ENCODE assay signal across 6 cellular contexts in the genomic region with DNA sequence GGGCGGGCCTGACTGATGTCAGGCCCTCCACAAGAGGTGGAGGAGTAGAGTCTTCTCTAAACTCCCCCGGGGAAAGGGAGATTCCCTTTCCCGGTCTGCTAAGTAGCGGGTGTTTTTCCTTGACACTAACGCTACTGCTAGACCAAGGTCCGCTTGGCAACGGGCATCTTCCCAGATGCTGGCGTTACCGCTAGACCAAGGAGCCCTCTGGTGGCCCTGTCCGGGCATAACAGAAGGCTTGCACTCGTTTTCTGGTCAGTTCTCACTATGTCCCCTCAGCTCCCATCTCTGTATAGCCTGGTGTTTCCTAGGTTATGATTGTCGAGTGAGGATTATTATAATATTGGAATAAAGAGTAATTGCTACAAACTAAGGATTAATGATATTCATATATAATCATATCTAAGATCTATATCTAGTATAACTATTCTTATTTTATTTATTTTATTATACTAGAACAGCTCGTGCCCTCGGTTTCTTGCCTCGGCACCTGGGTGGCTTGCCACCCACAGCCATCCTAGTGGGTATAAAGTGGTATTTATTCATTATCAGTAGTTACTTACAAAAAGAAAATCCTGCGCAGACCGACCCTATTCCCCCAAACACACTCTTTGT. TPM values are rescaled to one million over a fixed set of nuclear protein-coding genes. Genes with fewer than 3 reads are reported as not detected.
DNase-seq lines count a peak whose midpoint lies in the region; ATAC-seq, FAIRE-seq and TF ChIP-seq lines count a peak whose summit lies in the region.
"Not testable (repeated sequence)": the region's sequence is repeated elsewhere in the genome, so short reads cannot be mapped to it uniquely, and the experiment has no call there.

No MANE protein-coding gene starts in this region.

- intact Hi-C loops in dorsolateral prefrontal cortex (cut with DNase I); HepG2 (cut with micrococcal nuclease; ENCODE audit: unreplicated experiment); testis (cut with DNase I; ENCODE audit: low total_unique reads): not testable (repeated sequence)

- not testable (repeated sequence) for ATAC-seq in HepG2

- H3K27me3 ChIP-seq in dorsolateral prefrontal cortex; HepG2 (ENCODE audit: control insufficient read depth in 1 of 2, insufficient read depth in 2 of 2, low read length in 2 of 2); testis: not testable (repeated sequence)

- 54% methylated on average over 15 of the region's 17 CpGs for WGBS in HepG2 (ENCODE audit: low lambda C conversion rate)
- 55 to 57% methylated on average over 17 of the region's 17 CpGs for WGBS in testis, 2 donors

- not testable (repeated sequence) for H3K9ac ChIP-seq in HepG2 (ENCODE audit: insufficient read depth, low read depth, low read length)

- H4K20me1 ChIP-seq in HepG2 (ENCODE audit: insufficient read depth, low read length), result not testable (repeated sequence)

- POLR2A ChIA-PET in HepG2 (lab: Yijun Ruan, JAX), result interaction anchor here (1.0 kb wide), 1 partner anchor 90 kb away, joined by 3 read pairs; a partner anchor contains a TSS

- TF ChIP-seq POLR2A in HepG2 (IDR thresholded peaks at IDR 0.05; ENCODE audit: insufficient read depth in 1 of 2, low read depth in 2 of 2, low read length in 2 of 2); testis (IDR thresholded peaks at IDR 0.05): not testable (repeated sequence)

- TF ChIP-seq RAD21 in HepG2 (CRISPR knock-in tag; IDR thresholded peaks at IDR 0.05), result peak; percentile 54

- peak; percentile 19 to 73 (median 63) for TF ChIP-seq CTCF in dorsolateral prefrontal cortex (IDR thresholded peaks at IDR 0.05 in 54 of 56, conservative IDR thresholded peaks at IDR 0.05 in 2 of 56; ENCODE audit: low read depth in 1 of 56, partially characterized antibody in 56 of 56)
- TF ChIP-seq CTCF in HepG2 (CRISPR knock-in tag; IDR thresholded peaks at IDR 0.05), result peak; percentile 82
- peak; percentile 48 to 67 (median 66) for TF ChIP-seq CTCF in testis (IDR thresholded peaks at IDR 0.05)

- H3K36me3 ChIP-seq in HepG2 (replicated peaks in 1 of 2; ENCODE audit: control insufficient read depth in 1 of 2, insufficient read depth in 2 of 2, low read length in 2 of 2), result peaks cover 27 to 85% of the 10 kb centered on the region in 2 experiments
- not testable (repeated sequence) for H3K36me3 ChIP-seq in testis (ENCODE audit: low read depth, missing control alignments)

- in situ Hi-C loops in HepG2 (cut with HindIII; ENCODE audit: extremely low pct_ligation_motif_present, low pct_unique_long_range_greater_than_20kb), result not testable (repeated sequence)

- peaks cover 17% of the 10 kb centered on the region for H3K4me1 ChIP-seq in HepG2 (ENCODE audit: insufficient read depth, low read length)
- not testable (repeated sequence) for H3K4me1 ChIP-seq in testis

- not testable (repeated sequence) for H2AFZ ChIP-seq in HepG2 (ENCODE audit: low read length)

- not testable (repeated sequence) for H3K4me2 ChIP-seq in HepG2 (ENCODE audit: low read depth, low read length)

- CTCF ChIA-PET in HepG2 (lab: Yijun Ruan, JAX; ENCODE audit: low intra/inter-chr PET ratio, low total read pairs), result interaction anchor here (2.1 kb wide), 1 partner anchor 50 kb away, joined by 14 read pairs; no protein-coding TSS in a partner anchor

- H3K4me3 ChIP-seq in dorsolateral prefrontal cortex, result peak overlapping the region in 5 of 59 donors; percentile 6 to 25 (median 17)
- not testable (repeated sequence) for H3K4me3 ChIP-seq in HepG2 (replicated peaks in 1 of 3; ENCODE audit: insufficient read depth in 1 of 3, low read depth in 2 of 3, low read length in 3 of 3); testis

- FAIRE-seq in HepG2 (lab: Jason Lieb, UNC), result peak; percentile 39

- BruUV-seq in HepG2 (replicated peaks; lab: Mats Ljungman, UMichigan), result not testable (repeated sequence)

- not testable (repeated sequence) for H3K9me3 ChIP-seq in HepG2 (ENCODE audit: low read length); testis

- not testable (repeated sequence) for H3K79me2 ChIP-seq in HepG2 (ENCODE audit: insufficient read depth, low read length)

- peak overlapping the region in 12 of 59 donors; percentile 7 to 66 (median 32) for H3K27ac ChIP-seq in dorsolateral prefrontal cortex
- H3K27ac ChIP-seq in HepG2 (ENCODE audit: extremely low read length, insufficient read depth, low read length); testis: not testable (repeated sequence)

- peak; percentile 61 for DNase-seq in ELR (ENCODE audit: low read depth)
- DNase-seq in NCI-H1694 treated with DMSO at 0.1 percent for 48 hours (lab: John Stamatoyannopoulos, UW), result peak; percentile 4
- DNase-seq in UCSD-AML1 (lab: John Stamatoyannopoulos, UW; ENCODE audit: unreplicated experiment), result peak; percentile 16
- peak; percentile 42 to 82 (median 70) for DNase-seq in dorsolateral prefrontal cortex
- DNase-seq in HepG2 (ENCODE audit: low spot score), result not testable (repeated sequence)
- DNase-seq in testis, result peak; percentile 87

- TF ChIP-seq EP300 in HepG2 (IDR thresholded peaks at IDR 0.05; ENCODE audit: low read depth in 2 of 2, low read length in 2 of 2); HepG2 (CRISPR knock-in tag; IDR thresholded peaks at IDR 0.05; ENCODE audit: borderline replicate concordance): not testable (repeated sequence)

RNA-seq across cellular contexts. Expression of a gene that starts 6.9 kb away (rescaled TPM):
- total RNA-seq in dorsolateral prefrontal cortex, result 10 to 100 TPM; 37.0 to 97.8 (median 64.0) TPM
- total RNA-seq in HepG2 (2016; rRNA removed; fragmentation: Illumina TruSeq; extraction: Trizol), result 79.1 and 101 TPM in 2 replicates
- total RNA-seq in HepG2 (2016; cell fraction: cytosol; rRNA removed; fragmentation: Illumina TruSeq; extraction: Trizol; ENCODE audit: low read depth), result 107 and 126 TPM in 2 replicates
- 82.3 and 106 TPM in 2 replicates for total RNA-seq in HepG2 (2016; cell fraction: insoluble cytoplasmic fraction; rRNA removed; fragmentation: Illumina TruSeq; extraction: Trizol)
- 94.8 and 104 TPM in 2 replicates for total RNA-seq in HepG2 (2016; cell fraction: membrane; rRNA removed; fragmentation: Illumina TruSeq; extraction: Trizol)
- 32.8 and 34.3 TPM in 2 replicates for total RNA-seq in HepG2 (2016; cell fraction: nucleus; rRNA removed; fragmentation: Illumina TruSeq; extraction: Trizol)
- polyA plus RNA-seq in HepG2 (2011; rRNA removed), result 29.8 and 35.1 TPM in 2 replicates
- 28.0 and 29.4 TPM in 2 replicates for polyA plus RNA-seq in HepG2 (2011; cell fraction: cytosol; rRNA removed)
- 22.8 and 23.2 TPM in 2 replicates for polyA plus RNA-seq in HepG2 (2011; cell fraction: nucleus; rRNA removed)
- 43.3 and 47.1 TPM in 2 replicates for polyA plus RNA-seq in HepG2 (2012)
- 95.5 and 116 TPM in 2 replicates for polyA plus RNA-seq in HepG2 (2016; cell fraction: cytosol; fragmentation: Illumina TruSeq; extraction: Trizol; ENCODE audit: low read depth)
- 107 and 115 TPM in 2 replicates for polyA plus RNA-seq in HepG2 (2016; cell fraction: insoluble cytoplasmic fraction; fragmentation: Illumina TruSeq; extraction: Trizol; ENCODE audit: low read depth)
- polyA plus RNA-seq in HepG2 (2016; cell fraction: membrane; fragmentation: Illumina TruSeq; extraction: Trizol; ENCODE audit: low read depth), result 80.6 and 97.1 TPM in 2 replicates
- 49.7 and 51.5 TPM in 2 replicates for polyA plus RNA-seq in HepG2 (2016; cell fraction: nucleus; fragmentation: Illumina TruSeq; extraction: Trizol; ENCODE audit: insufficient read depth, low read depth)
- polyA minus RNA-seq in HepG2 (2011; rRNA and poly(A)+ RNA removed; ENCODE audit: low replicate concordance), result 27.6 and 30.9 TPM in 2 replicates
- polyA minus RNA-seq in HepG2 (2011; cell fraction: cytosol; rRNA and poly(A)+ RNA removed), result 16.5 and 20.6 TPM in 2 replicates
- 17.6 and 25.0 TPM in 2 replicates for polyA minus RNA-seq in HepG2 (2011; cell fraction: nucleus; rRNA and poly(A)+ RNA removed)
- total RNA-seq in testis, result 100 to 1,000 TPM in 1 of 2 donors, 10 to 100 TPM in 1; 91.2 to 123 TPM
- 174 TPM for polyA plus RNA-seq in testis (ENCODE audit: insufficient read depth, low read depth, low replicate concordance)

RNA-seq across cellular contexts. Expression of a gene that starts 7.2 kb away (rescaled TPM):
- total RNA-seq in dorsolateral prefrontal cortex, result 100 to 1,000 TPM in 4 of 120 experiments, 10 to 100 TPM in 116; 57.9 to 106 (median 75.1) TPM
- total RNA-seq in HepG2 (2016; rRNA removed; fragmentation: Illumina TruSeq; extraction: Trizol), result 95.1 and 100 TPM in 2 replicates
- total RNA-seq in HepG2 (2016; cell fraction: cytosol; rRNA removed; fragmentation: Illumina TruSeq; extraction: Trizol; ENCODE audit: low read depth), result 15.0 and 19.2 TPM in 2 replicates
- 90.3 and 105 TPM in 2 replicates for total RNA-seq in HepG2 (2016; cell fraction: insoluble cytoplasmic fraction; rRNA removed; fragmentation: Illumina TruSeq; extraction: Trizol)
- total RNA-seq in HepG2 (2016; cell fraction: membrane; rRNA removed; fragmentation: Illumina TruSeq; extraction: Trizol), result 52.2 and 52.9 TPM in 2 replicates
- 30.1 and 33.8 TPM in 2 replicates for total RNA-seq in HepG2 (2016; cell fraction: nucleus; rRNA removed; fragmentation: Illumina TruSeq; extraction: Trizol)
- polyA plus RNA-seq in HepG2 (2011; rRNA removed), result 12.8 and 13.0 TPM in 2 replicates
- 19.6 and 25.2 TPM in 2 replicates for polyA plus RNA-seq in HepG2 (2011; cell fraction: cytosol; rRNA removed)
- 14.1 and 20.3 TPM in 2 replicates for polyA plus RNA-seq in HepG2 (2011; cell fraction: nucleus; rRNA removed)
- polyA plus RNA-seq in HepG2 (2012), result 53.9 and 81.7 TPM in 2 replicates
- 38.3 and 39.1 TPM in 2 replicates for polyA plus RNA-seq in HepG2 (2016; cell fraction: cytosol; fragmentation: Illumina TruSeq; extraction: Trizol; ENCODE audit: low read depth)
- polyA plus RNA-seq in HepG2 (2016; cell fraction: insoluble cytoplasmic fraction; fragmentation: Illumina TruSeq; extraction: Trizol; ENCODE audit: low read depth), result 158 and 188 TPM in 2 replicates
- 81.7 and 84.4 TPM in 2 replicates for polyA plus RNA-seq in HepG2 (2016; cell fraction: membrane; fragmentation: Illumina TruSeq; extraction: Trizol; ENCODE audit: low read depth)
- polyA plus RNA-seq in HepG2 (2016; cell fraction: nucleus; fragmentation: Illumina TruSeq; extraction: Trizol; ENCODE audit: insufficient read depth, low read depth), result 112 and 119 TPM in 2 replicates
- 11.3 and 20.5 TPM in 2 replicates for polyA minus RNA-seq in HepG2 (2011; rRNA and poly(A)+ RNA removed; ENCODE audit: low replicate concordance)
- polyA minus RNA-seq in HepG2 (2011; cell fraction: cytosol; rRNA and poly(A)+ RNA removed), result 9.1 and 13.5 TPM in 2 replicates
- polyA minus RNA-seq in HepG2 (2011; cell fraction: nucleus; rRNA and poly(A)+ RNA removed), result 5.4 and 7.5 TPM in 2 replicates
- 10 to 100 TPM; 50.5 to 74.0 TPM for total RNA-seq in testis
- 126 TPM for polyA plus RNA-seq in testis (ENCODE audit: insufficient read depth, low read depth, low replicate concordance)

RNA-seq across cellular contexts. Expression of a gene that starts 23.0 kb away (rescaled TPM):
- total RNA-seq in dorsolateral prefrontal cortex (10 to 100 TPM in 9 of 120 experiments, 1 to 10 TPM in 111; 3.2 to 13.4 (median 6.3) TPM), HepG2 (2016; rRNA removed; fragmentation: Illumina TruSeq; extraction: Trizol) (4.7 and 8.4 TPM in 2 replicates), testis (10 to 100 TPM; 13.6 to 14.4 TPM)
- 1.1 TPM in 2 replicates for total RNA-seq in HepG2 (2016; cell fraction: cytosol; rRNA removed; fragmentation: Illumina TruSeq; extraction: Trizol; ENCODE audit: low read depth)
- total RNA-seq in HepG2 (2016; cell fraction: insoluble cytoplasmic fraction; rRNA removed; fragmentation: Illumina TruSeq; extraction: Trizol), result 6.6 and 6.9 TPM in 2 replicates
- total RNA-seq in HepG2 (2016; cell fraction: membrane; rRNA removed; fragmentation: Illumina TruSeq; extraction: Trizol), result 2.7 and 3.1 TPM in 2 replicates
- total RNA-seq in HepG2 (2016; cell fraction: nucleus; rRNA removed; fragmentation: Illumina TruSeq; extraction: Trizol), result 5.3 and 7.0 TPM in 2 replicates
- polyA plus RNA-seq in HepG2 (2011; rRNA removed) (3.0 and 3.4 TPM in 2 replicates), testis (ENCODE audit: insufficient read depth, low read depth, low replicate concordance) (6.1 TPM)
- 2.6 and 3.5 TPM in 2 replicates for polyA plus RNA-seq in HepG2 (2011; cell fraction: cytosol; rRNA removed)
- 8.7 and 9.3 TPM in 2 replicates for polyA plus RNA-seq in HepG2 (2011; cell fraction: nucleus; rRNA removed)
- 2.8 and 4.0 TPM in 2 replicates for polyA plus RNA-seq in HepG2 (2012)
- polyA plus RNA-seq in HepG2 (2016; cell fraction: cytosol; fragmentation: Illumina TruSeq; extraction: Trizol; ENCODE audit: low read depth), result 0.45 and 0.50 TPM in 2 replicates
- 3.6 and 4.2 TPM in 2 replicates for polyA plus RNA-seq in HepG2 (2016; cell fraction: insoluble cytoplasmic fraction; fragmentation: Illumina TruSeq; extraction: Trizol; ENCODE audit: low read depth)
- 1.1 TPM in 2 replicates for polyA plus RNA-seq in HepG2 (2016; cell fraction: membrane; fragmentation: Illumina TruSeq; extraction: Trizol; ENCODE audit: low read depth)
- polyA plus RNA-seq in HepG2 (2016; cell fraction: nucleus; fragmentation: Illumina TruSeq; extraction: Trizol; ENCODE audit: insufficient read depth, low read depth), result 7.2 and 7.4 TPM in 2 replicates
- polyA minus RNA-seq in HepG2 (2011; rRNA and poly(A)+ RNA removed; ENCODE audit: low replicate concordance), result 4.9 and 6.4 TPM in 2 replicates
- 2.3 and 3.4 TPM in 2 replicates for polyA minus RNA-seq in HepG2 (2011; cell fraction: cytosol; rRNA and poly(A)+ RNA removed)
- 3.3 and 5.2 TPM in 2 replicates for polyA minus RNA-seq in HepG2 (2011; cell fraction: nucleus; rRNA and poly(A)+ RNA removed)

RNA-seq across cellular contexts. Expression of a gene that starts 23.1 kb away (rescaled TPM):
- total RNA-seq in dorsolateral prefrontal cortex (10 to 100 TPM; 31.8 to 83.9 (median 47.3) TPM), HepG2 (2016; rRNA removed; fragmentation: Illumina TruSeq; extraction: Trizol) (44.4 and 49.6 TPM in 2 replicates), testis (100 to 1,000 TPM; 107 to 130 TPM)
- total RNA-seq in HepG2 (2016; cell fraction: cytosol; rRNA removed; fragmentation: Illumina TruSeq; extraction: Trizol; ENCODE audit: low read depth), result 49.0 and 53.5 TPM in 2 replicates
- total RNA-seq in HepG2 (2016; cell fraction: insoluble cytoplasmic fraction; rRNA removed; fragmentation: Illumina TruSeq; extraction: Trizol), result 45.9 and 53.1 TPM in 2 replicates
- 79.7 and 79.9 TPM in 2 replicates for total RNA-seq in HepG2 (2016; cell fraction: membrane; rRNA removed; fragmentation: Illumina TruSeq; extraction: Trizol)
- total RNA-seq in HepG2 (2016; cell fraction: nucleus; rRNA removed; fragmentation: Illumina TruSeq; extraction: Trizol), result 37.5 and 41.5 TPM in 2 replicates
- polyA plus RNA-seq in HepG2 (2011; rRNA removed) (34.1 and 46.9 TPM in 2 replicates), testis (ENCODE audit: insufficient read depth, low read depth, low replicate concordance) (82.4 TPM)
- polyA plus RNA-seq in HepG2 (2011; cell fraction: cytosol; rRNA removed), result 25.3 and 33.9 TPM in 2 replicates
- polyA plus RNA-seq in HepG2 (2011; cell fraction: nucleus; rRNA removed), result 91.4 and 98.3 TPM in 2 replicates
- 20.7 and 21.6 TPM in 2 replicates for polyA plus RNA-seq in HepG2 (2012)
- 59.8 and 60.5 TPM in 2 replicates for polyA plus RNA-seq in HepG2 (2016; cell fraction: cytosol; fragmentation: Illumina TruSeq; extraction: Trizol; ENCODE audit: low read depth)
- 48.9 and 50.6 TPM in 2 replicates for polyA plus RNA-seq in HepG2 (2016; cell fraction: insoluble cytoplasmic fraction; fragmentation: Illumina TruSeq; extraction: Trizol; ENCODE audit: low read depth)
- polyA plus RNA-seq in HepG2 (2016; cell fraction: membrane; fragmentation: Illumina TruSeq; extraction: Trizol; ENCODE audit: low read depth), result 72.4 and 75.2 TPM in 2 replicates
- polyA plus RNA-seq in HepG2 (2016; cell fraction: nucleus; fragmentation: Illumina TruSeq; extraction: Trizol; ENCODE audit: insufficient read depth, low read depth), result 101 and 102 TPM in 2 replicates
- 50.0 and 95.3 TPM in 2 replicates for polyA minus RNA-seq in HepG2 (2011; rRNA and poly(A)+ RNA removed; ENCODE audit: low replicate concordance)
- 12.8 and 13.5 TPM in 2 replicates for polyA minus RNA-seq in HepG2 (2011; cell fraction: cytosol; rRNA and poly(A)+ RNA removed)
- 36.1 and 37.3 TPM in 2 replicates for polyA minus RNA-seq in HepG2 (2011; cell fraction: nucleus; rRNA and poly(A)+ RNA removed)

RNA-seq across cellular contexts. Expression of a gene that starts 41.1 kb away (rescaled TPM):
- total RNA-seq in dorsolateral prefrontal cortex (10 to 100 TPM in 115 of 120 experiments, 1 to 10 TPM in 5; 5.2 to 52.6 (median 17.8) TPM), HepG2 (2016; rRNA removed; fragmentation: Illumina TruSeq; extraction: Trizol) (89.1 and 92.2 TPM in 2 replicates), testis (10 to 100 TPM; 50.5 to 64.9 TPM)
- 177 and 178 TPM in 2 replicates for total RNA-seq in HepG2 (2016; cell fraction: cytosol; rRNA removed; fragmentation: Illumina TruSeq; extraction: Trizol; ENCODE audit: low read depth)
- total RNA-seq in HepG2 (2016; cell fraction: insoluble cytoplasmic fraction; rRNA removed; fragmentation: Illumina TruSeq; extraction: Trizol), result 96.5 and 103 TPM in 2 replicates
- 193 and 196 TPM in 2 replicates for total RNA-seq in HepG2 (2016; cell fraction: membrane; rRNA removed; fragmentation: Illumina TruSeq; extraction: Trizol)
- 40.7 and 55.8 TPM in 2 replicates for total RNA-seq in HepG2 (2016; cell fraction: nucleus; rRNA removed; fragmentation: Illumina TruSeq; extraction: Trizol)
- polyA plus RNA-seq in HepG2 (2011; rRNA removed) (72.9 and 89.3 TPM in 2 replicates), testis (ENCODE audit: insufficient read depth, low read depth, low replicate concordance) (64.6 TPM)
- polyA plus RNA-seq in HepG2 (2011; cell fraction: cytosol; rRNA removed), result 96.6 and 133 TPM in 2 replicates
- polyA plus RNA-seq in HepG2 (2011; cell fraction: nucleus; rRNA removed), result 99.1 and 115 TPM in 2 replicates
- 36.2 and 88.7 TPM in 2 replicates for polyA plus RNA-seq in HepG2 (2012)
- polyA plus RNA-seq in HepG2 (2016; cell fraction: cytosol; fragmentation: Illumina TruSeq; extraction: Trizol; ENCODE audit: low read depth), result 263 and 307 TPM in 2 replicates
- 123 and 124 TPM in 2 replicates for polyA plus RNA-seq in HepG2 (2016; cell fraction: insoluble cytoplasmic fraction; fragmentation: Illumina TruSeq; extraction: Trizol; ENCODE audit: low read depth)
- 224 and 233 TPM in 2 replicates for polyA plus RNA-seq in HepG2 (2016; cell fraction: membrane; fragmentation: Illumina TruSeq; extraction: Trizol; ENCODE audit: low read depth)
- 78.2 and 84.5 TPM in 2 replicates for polyA plus RNA-seq in HepG2 (2016; cell fraction: nucleus; fragmentation: Illumina TruSeq; extraction: Trizol; ENCODE audit: insufficient read depth, low read depth)
- 58.7 and 66.9 TPM in 2 replicates for polyA minus RNA-seq in HepG2 (2011; rRNA and poly(A)+ RNA removed; ENCODE audit: low replicate concordance)
- polyA minus RNA-seq in HepG2 (2011; cell fraction: cytosol; rRNA and poly(A)+ RNA removed), result 37.9 and 45.0 TPM in 2 replicates
- polyA minus RNA-seq in HepG2 (2011; cell fraction: nucleus; rRNA and poly(A)+ RNA removed), result 27.1 and 29.6 TPM in 2 replicates
